In genomic region chr3:25728101-25728500, GRCh38 we compare ENCODE assay signal across 19 cellular contexts. TPM values are rescaled to one million over a fixed set of nuclear protein-coding genes. Genes with fewer than 3 reads are reported as not detected.
DNase-seq lines count a peak whose midpoint lies in the region; ATAC-seq, FAIRE-seq and TF ChIP-seq lines count a peak whose summit lies in the region.
"Had no signal": no experiment of that assay in that cellular context is flagged by ENCODE, and none has a peak within 500 bp of the region (broad histone marks: within the 10 kb centered on the region; RNA-seq: fewer than 3 reads in every experiment).

No MANE protein-coding gene starts in this region.

- no peak overlapping the region for H3K4me3 ChIP-seq in prostate gland
- H3K4me3 ChIP-seq: BLaER1, SJSA1 had no signal

- no peaks in the 10 kb centered on the region for H3K4me1 ChIP-seq in prostate gland (replicated peaks)
- H3K4me1 ChIP-seq: BLaER1, SJSA1 had no signal

- no peak overlapping the region for H3K27ac ChIP-seq in prostate gland
- H3K27ac ChIP-seq: BLaER1, SJSA1 had no signal

- no peaks in the 10 kb centered on the region for H3K9me3 ChIP-seq in prostate gland
- H3K9me3 ChIP-seq: BLaER1, SJSA1 had no signal

- H3K36me3 ChIP-seq in prostate gland = no peaks in the 10 kb centered on the region

- TF ChIP-seq POLR2A in GM12891 (IDR thresholded peaks at IDR 0.05; ENCODE audit: low read depth, low read length) = no peak
- no peak for TF ChIP-seq POLR2A in prostate gland (IDR thresholded peaks at IDR 0.05)

- no peaks in the 10 kb centered on the region for H3K27me3 ChIP-seq in prostate gland (replicated peaks; ENCODE audit: insufficient read depth)
- H3K27me3 ChIP-seq: BLaER1, SJSA1 had no signal

- DNase-seq in DMS 273 (lab: John Stamatoyannopoulos, UW; ENCODE audit: unreplicated experiment) = peak; percentile 51
- DNase-seq in LHCN-M2 (ENCODE audit: low read depth) = peak; percentile 61
- DNase-seq in myocyte (ENCODE audit: low read depth) = peak; percentile 40
- DNase-seq in NCI-H526 treated with DMSO at 0.1 percent for 48 hours (lab: John Stamatoyannopoulos, UW) = no peak
- DNase-seq in GM12891 (ENCODE audit: insufficient read length, low spot score) = no peak
- no peak for DNase-seq in prostate gland (ENCODE audit: low spot score)
- DNase-seq: CD4-positive, CD25-positive, alpha-beta regulatory T cell; HCEC 1CT; Karpas-422; NCI-H1092 treated with DMSO at 0.1 percent for 48 hours; NCI-H1436; NCI-H2227 treated with DMSO at 0.1 percent for 48 hours; PC-3 had no signal

- intact Hi-C loops in prostate gland (cut with DNase I) = no loop called here

- ATAC-seq in SK-N-SH treated with all-trans-retinoic acid at 6 μM for 48 hours = no peak
- ATAC-seq: PC-3, Right ventricle myocardium inferior had no signal

- no peak for FAIRE-seq in GM12891 (lab: Jason Lieb, UNC)
- FAIRE-seq: A204.1, H1 had no signal

- TF ChIP-seq CTCF in prostate gland (IDR thresholded peaks at IDR 0.05) = no peak

TF ChIP-seq in SK-N-SH treated with all-trans-retinoic acid at 6 μM for 48 hours, 23 proteins besides CTCF, POLR2A, EP300 and RAD21:
- TF ChIP-seq ZNF8 (CRISPR knock-in tag; IDR thresholded peaks at IDR 0.05) (no peak), TCF4 (CRISPR knock-in tag; IDR thresholded peaks at IDR 0.05; ENCODE audit: borderline replicate concordance) (peak; percentile 57)

TF ChIP-seq in GM12891, 5 proteins besides CTCF, POLR2A, EP300 and RAD21:
- TF ChIP-seq POU2F2 (IDR thresholded peaks at IDR 0.05; ENCODE audit: low read depth, low read length) (no peak), SPI1 (IDR thresholded peaks at IDR 0.05; ENCODE audit: low read depth, low read length) (no peak), PAX5 (IDR thresholded peaks at IDR 0.05; ENCODE audit: insufficient read depth, low read length, severe bottlenecking) (no peak), POLR2AphosphoS5 (IDR thresholded peaks at IDR 0.05; ENCODE audit: low read depth, low read length) (no peak), TAF1 (IDR thresholded peaks at IDR 0.05; ENCODE audit: low read depth, low read length) (no peak)

RNA-seq across cellular contexts. Expression of gene NGLY1, which starts 55.1 kb away (rescaled TPM):
- total RNA-seq in LHCN-M2 (2014; rRNA removed) (23.7 and 28.3 TPM in 2 replicates), myocyte (24.1 and 26.6 TPM in 2 replicates), prostate gland (10 to 100 TPM; 35.6 to 36.8 TPM)
- polyA plus RNA-seq in LHCN-M2 (2012) = 12.1 TPM
- 12.6 TPM for polyA plus RNA-seq in myocyte (2012)
- 33.9 TPM for polyA plus RNA-seq in GM12891 (2012; ENCODE audit: low read depth, missing spikeins)

Comparison
In these comparisons a context has a peak if more than half of its experiments do, and no peak if none do; other contexts are left out.
1. DNase-seq: peak in DMS 273 (single experiment), LHCN-M2 (single experiment) and myocyte (single experiment); none in NCI-H526 treated with DMSO at 0.1 percent for 48 hours (single experiment), GM12891 (single experiment) and prostate gland (single experiment).